In the genomic region with DNA sequence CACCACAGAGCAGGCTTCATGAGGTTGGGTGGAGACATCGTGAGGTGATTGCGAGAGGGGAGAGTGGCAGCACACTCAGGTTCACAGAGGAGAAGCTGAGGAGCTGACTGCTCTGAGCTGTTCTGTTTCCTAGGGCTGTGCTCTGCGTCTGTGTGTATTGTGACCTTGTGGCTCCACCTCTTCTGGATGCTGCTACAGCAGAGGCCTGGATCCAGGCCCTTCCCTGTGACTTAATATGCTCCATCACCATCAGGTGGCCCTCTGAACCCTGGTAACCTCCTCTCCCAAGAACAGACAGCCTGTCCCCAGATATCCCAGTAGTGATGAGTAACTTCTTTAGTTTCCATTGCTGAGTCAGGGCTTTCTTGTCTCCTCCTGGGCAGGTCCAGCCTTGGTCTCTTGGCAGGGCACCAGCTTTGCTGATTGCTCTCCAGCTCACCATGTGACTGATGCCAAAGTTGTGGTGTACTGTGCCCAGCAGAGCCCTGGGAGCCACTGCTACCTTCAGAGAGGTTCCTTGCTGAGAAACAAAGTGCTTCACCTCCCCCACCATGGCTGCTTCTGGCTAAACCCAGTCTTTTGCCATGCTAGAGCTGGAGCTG, we compare ENCODE assay signal across 18 cellular contexts.
DNase-seq lines count a peak whose midpoint lies in the region; ATAC-seq, FAIRE-seq and TF ChIP-seq lines count a peak whose summit lies in the region.
"Had no signal": no experiment of that assay in that cellular context is flagged by ENCODE, and none has a peak within 500 bp of the region (broad histone marks: within the 10 kb centered on the region; RNA-seq: fewer than 3 reads in every experiment).

No MANE protein-coding gene starts in this region.

- H3K4me1 Mint-ChIP-seq in activated naive CD4-positive, alpha-beta T cell treated with anti-CD3 and anti-CD28 coated beads, Interleukin-2, amount 10 ng/mL, durations not matched to agents 7 days and 5 days: no peaks in the 10 kb centered on the region
- H3K4me1 Mint-ChIP-seq: naive thymus-derived CD4-positive, alpha-beta T cell had no signal

- DNase-seq in HK-2 (ENCODE audit: unreplicated experiment) (peak; percentile 1), RKO (ENCODE audit: low spot score) (peak; percentile 37), foreskin keratinocyte (peak; percentile 66 to 85), stromal cell of bone marrow (ENCODE audit: low read depth) (peak; percentile 16), frontal cortex (ENCODE audit: low spot score in 2 of 2) (no peak), brain microvascular endothelial cell (no peak)
- DNase-seq in activated naive CD4-positive, alpha-beta T cell treated with anti-CD3 and anti-CD28 coated beads, Interleukin-2, amount 10 ng/mL, durations not matched to agents 7 days and 5 days: no peak
- DNase-seq: activated CD8-positive, alpha-beta T cell treated with anti-CD3 and anti-CD28 coated beads, Interleukin-2, amount 10 ng/mL, durations not matched to agents 7 days and 5 days; activated T-cell treated with anti-CD3 and anti-CD28 coated beads, Interleukin-2, amount 50 U/mL, for 72 hours; C1 segment of cervical spinal cord; caudate nucleus; DMS153; dorsolateral prefrontal cortex; naive thymus-derived CD4-positive, alpha-beta T cell; NCI-H2029; stimulated activated CD4-positive, alpha-beta T cell treated with anti-CD3 and anti-CD28 coated beads, Interleukin-4, amount 100 ng/mL, for 1 hour had no signal

- H3K4me3 ChIP-seq in brain microvascular endothelial cell (ENCODE audit: low read depth, low read length): no peak overlapping the region
- H3K4me3 ChIP-seq: dorsolateral prefrontal cortex, lung, SJCRH30 had no signal

- H3K36me3 Mint-ChIP-seq in activated naive CD4-positive, alpha-beta T cell treated with anti-CD3 and anti-CD28 coated beads, Interleukin-2, amount 10 ng/mL, durations not matched to agents 7 days and 5 days: no peaks in the 10 kb centered on the region

- ATAC-seq in foreskin keratinocyte: peak; percentile 97
- ATAC-seq: activated CD8-positive, alpha-beta T cell treated with anti-CD3 and anti-CD28 coated beads, Interleukin-2, amount 10 ng/mL, durations not matched to agents 7 days and 5 days; activated T-cell treated with anti-CD3 and anti-CD28 coated beads, Interleukin-2, amount 50 U/mL, for 72 hours; naive thymus-derived CD4-positive, alpha-beta T cell had no signal

- no peak overlapping the region for H3K4me3 Mint-ChIP-seq in activated naive CD4-positive, alpha-beta T cell treated with anti-CD3 and anti-CD28 coated beads, Interleukin-2, amount 10 ng/mL, durations not matched to agents 7 days and 5 days
- H3K4me3 Mint-ChIP-seq: activated CD8-positive, alpha-beta T cell treated with anti-CD3 and anti-CD28 coated beads, Interleukin-2, amount 10 ng/mL, durations not matched to agents 7 days and 5 days; activated T-cell treated with anti-CD3 and anti-CD28 coated beads, Interleukin-2, amount 50 U/mL, for 72 hours; naive thymus-derived CD4-positive, alpha-beta T cell had no signal

- H3K27ac ChIP-seq in foreskin keratinocyte (no peak overlapping the region), brain microvascular endothelial cell (no peak overlapping the region)
- H3K27ac ChIP-seq: dorsolateral prefrontal cortex, SJCRH30 had no signal

- H3K27me3 Mint-ChIP-seq in activated naive CD4-positive, alpha-beta T cell treated with anti-CD3 and anti-CD28 coated beads, Interleukin-2, amount 10 ng/mL, durations not matched to agents 7 days and 5 days: no peaks in the 10 kb centered on the region

- no peaks in the 10 kb centered on the region for H3K4me1 ChIP-seq in foreskin keratinocyte
- H3K4me1 ChIP-seq: SJCRH30 had no signal

- TF ChIP-seq CTCF in foreskin keratinocyte (conservative IDR thresholded peaks at IDR 0.05) (peak; percentile 31), brain microvascular endothelial cell (IDR thresholded peaks at IDR 0.05; ENCODE audit: low read depth, low read length, missing control alignments) (no peak)

- H3K36me3 ChIP-seq in brain microvascular endothelial cell (replicated peaks): no peaks in the 10 kb centered on the region
- H3K36me3 ChIP-seq: SJCRH30 had no signal

- H3K27me3 ChIP-seq in foreskin keratinocyte (no peaks in the 10 kb centered on the region), brain microvascular endothelial cell (replicated peaks) (no peaks in the 10 kb centered on the region)
- H3K27me3 ChIP-seq: SJCRH30 had no signal

- H3K9me3 Mint-ChIP-seq in activated naive CD4-positive, alpha-beta T cell treated with anti-CD3 and anti-CD28 coated beads, Interleukin-2, amount 10 ng/mL, durations not matched to agents 7 days and 5 days: no peaks in the 10 kb centered on the region

- in situ Hi-C loops in brain microvascular endothelial cell (cut with HindIII; ENCODE audit: low pct_ligation_motif_present, low sequenced_read_pairs): no loop called here

- no peak for FAIRE-seq in frontal cortex (lab: Jason Lieb, UNC)

- CTCF ChIA-PET in activated naive CD4-positive, alpha-beta T cell treated with anti-CD3 and anti-CD28 coated beads, Interleukin-2, amount 10 ng/mL, durations not matched to agents 7 days and 5 days (lab: Charles Lee): no interaction called here

- no peak overlapping the region for H3K27ac Mint-ChIP-seq in activated naive CD4-positive, alpha-beta T cell treated with anti-CD3 and anti-CD28 coated beads, Interleukin-2, amount 10 ng/mL, durations not matched to agents 7 days and 5 days
- H3K27ac Mint-ChIP-seq: activated CD8-positive, alpha-beta T cell treated with anti-CD3 and anti-CD28 coated beads, Interleukin-2, amount 10 ng/mL, durations not matched to agents 7 days and 5 days; activated T-cell treated with anti-CD3 and anti-CD28 coated beads, Interleukin-2, amount 50 U/mL, for 72 hours; naive thymus-derived CD4-positive, alpha-beta T cell had no signal

Comparison
In these comparisons a context has a peak if more than half of its experiments do, and no peak if none do; other contexts are left out.
1. DNase-seq: peak in HK-2 (single experiment), RKO (single experiment), foreskin keratinocyte (2 of 2) and stromal cell of bone marrow (single experiment); none in frontal cortex (0 of 2), brain microvascular endothelial cell (single experiment) and activated naive CD4-positive, alpha-beta T cell treated with anti-CD3 and anti-CD28 coated beads, Interleukin-2, amount 10 ng/mL, durations not matched to agents 7 days and 5 days (single experiment).